32 cellular contexts compared by ENCODE assay signal in genomic region chr16:25550647-25551046, GRCh38.
"Had no signal": no experiment of that assay in that cellular context is flagged by ENCODE, and none has a peak within 500 bp of the region (broad histone marks: within the 10 kb centered on the region; RNA-seq: fewer than 3 reads in every experiment).

No MANE protein-coding gene starts in this region.

- DNase-seq: activated effector memory CD4-positive, alpha-beta T cell treated with anti-CD3 and anti-CD28 coated beads, Interleukin-2, amount 50 U/mL, for 16 hours; activated effector memory CD4-positive, alpha-beta T cell treated with Interleukin-2 at 50 U/mL for 16 hours; activated gamma-delta T cell; activated gamma-delta T cell treated with Interleukin-2 at 50 U/mL for 16 hours; activated naive CD4-positive, alpha-beta T cell; activated naive CD4-positive, alpha-beta T cell treated with anti-CD3 and anti-CD28 coated beads for 36 hours; activated naive CD4-positive, alpha-beta T cell treated with anti-CD3 and anti-CD28 coated beads, Interleukin-2, amount 10 ng/mL, durations not matched to agents 7 days and 5 days; activated naive CD4-positive, alpha-beta T cell treated with anti-CD3 and anti-CD28 coated beads, Interleukin-2, amount 50 U/mL, for 16 hours; activated naive CD4-positive, alpha-beta T cell treated with Interleukin-2 at 50 U/mL for 16 hours; activated naive CD8-positive, alpha-beta T cell treated with anti-CD3 and anti-CD28 coated beads for 36 hours; activated naive CD8-positive, alpha-beta T cell treated with anti-CD3 and anti-CD28 coated beads, Interleukin-2, amount 10 ng/mL, durations not matched to agents 7 days and 5 days; activated naive CD8-positive, alpha-beta T cell treated with anti-CD3 and anti-CD28 coated beads, Interleukin-2, amount 50 U/mL, for 24 hours; activated T-cell treated with anti-CD3 and anti-CD28 coated beads, Interleukin-2, amount 50 U/mL, for 4 hours; activated T-cell treated with anti-CD3 and anti-CD28 coated beads, Interleukin-2, amount 50 U/mL, for 48 hours; activated T-cell treated with anti-CD3 and anti-CD28 coated beads, Interleukin-2, amount 50 U/mL, for 72 hours; adrenal gland; amniotic stem cell; amygdala; anterior cingulate cortex; aorta; body of pancreas; brain microvascular endothelial cell; caudate nucleus; central memory CD4-positive, alpha-beta T cell; cerebellar nuclear complex had no signal

- H3K4me1 ChIP-seq: adrenal gland, ascending aorta, breast epithelium had no signal

- ATAC-seq: activated naive CD4-positive, alpha-beta T cell treated with anti-CD3 and anti-CD28 coated beads, Interleukin-2, amount 50 U/mL, for 72 hours; activated naive CD8-positive, alpha-beta T cell treated with anti-CD3 and anti-CD28 coated beads, Interleukin-2, amount 50 U/mL, for 24 hours; activated T-cell treated with anti-CD3 and anti-CD28 coated beads, Interleukin-2, amount 50 U/mL, for 4 hours; activated T-cell treated with anti-CD3 and anti-CD28 coated beads, Interleukin-2, amount 50 U/mL, for 72 hours; activated T-helper 17 cell treated with anti-CD3 and anti-CD28 coated beads, Interleukin-2, amount 50 U/mL, for 72 hours; body of pancreas had no signal

- H3K27me3 ChIP-seq: adrenal gland, ascending aorta, body of pancreas, brain microvascular endothelial cell, breast epithelium, cardiac muscle cell had no signal

- H3K4me3 ChIP-seq: adrenal gland, ascending aorta, body of pancreas, breast epithelium, cardiac muscle cell had no signal

- FAIRE-seq: astrocyte, bronchial epithelial cell had no signal

- H3K36me3 ChIP-seq: adrenal gland, ascending aorta, brain microvascular endothelial cell, breast epithelium, cardiac muscle cell had no signal

- H3K9me3 ChIP-seq: adrenal gland, ascending aorta, body of pancreas had no signal

- H3K27ac ChIP-seq: adrenal gland, ascending aorta, body of pancreas, brain microvascular endothelial cell, breast epithelium, cardiac muscle cell had no signal
